ENCODE assay signal across 8 cellular contexts in genomic region chr7:55065079-55065478, GRCh38. TPM values are rescaled to one million over a fixed set of nuclear protein-coding genes. Genes with fewer than 3 reads are reported as not detected.
A peak's percentile ranks its signal among the peaks of the same experiment; 100 is the strongest.
DNase-seq lines count a peak whose midpoint lies in the region; ATAC-seq and TF ChIP-seq lines count a peak whose summit lies in the region.

No MANE protein-coding gene starts in this region.

- H3K4me3 Mint-ChIP-seq in stimulated activated effector memory CD8-positive, alpha-beta T cell treated with anti-CD3 and anti-CD28 coated beads, Interleukin-12 subunit alpha, Interleukin-12 subunit beta, amount 100 ng/mL, for 72 hours: no peak overlapping the region

- H3K36me3 ChIP-seq in SK-N-MC (ENCODE audit: insufficient read depth, low read length): no peaks in the 10 kb centered on the region
- no peaks in the 10 kb centered on the region for H3K36me3 ChIP-seq in left ventricle myocardium inferior
- H3K36me3 ChIP-seq in tibial nerve: no peaks in the 10 kb centered on the region

- H3K4me1 ChIP-seq in left ventricle myocardium inferior (peaks cover 50% of the 10 kb centered on the region), tibial nerve (peaks cover 0 to 78% (median 24%) of the 10 kb centered on the region in 4 donors)

- no peak for TF ChIP-seq POLR2A in tibial nerve (IDR thresholded peaks at IDR 0.05)

- intact Hi-C loops in left ventricle myocardium inferior (cut with micrococcal nuclease): no loop called here

- H3K27me3 ChIP-seq in left ventricle myocardium inferior (ENCODE audit: low read depth) (peaks cover 5% of the 10 kb centered on the region), tibial nerve (no peaks in the 10 kb centered on the region)

- no peak for ATAC-seq in stimulated activated effector memory CD8-positive, alpha-beta T cell treated with anti-CD3 and anti-CD28 coated beads, Interleukin-12 subunit alpha, Interleukin-12 subunit beta, amount 100 ng/mL, for 72 hours

- TF ChIP-seq EP300 in tibial nerve (IDR thresholded peaks at IDR 0.05): peak in 1 of 2 donors; percentile 80

- TF ChIP-seq CTCF in HFF-Myc (IDR thresholded peaks at IDR 0.05; ENCODE audit: low read depth, low read length, missing control alignments) (no peak), left ventricle myocardium inferior (IDR thresholded peaks at IDR 0.05; ENCODE audit: borderline replicate concordance) (no peak), tibial nerve (IDR thresholded peaks at IDR 0.05) (no peak)

- H3K27ac Mint-ChIP-seq in stimulated activated effector memory CD8-positive, alpha-beta T cell treated with anti-CD3 and anti-CD28 coated beads, Interleukin-12 subunit alpha, Interleukin-12 subunit beta, amount 100 ng/mL, for 72 hours: no peak overlapping the region

- H3K36me3 Mint-ChIP-seq in stimulated activated effector memory CD8-positive, alpha-beta T cell treated with anti-CD3 and anti-CD28 coated beads, Interleukin-12 subunit alpha, Interleukin-12 subunit beta, amount 100 ng/mL, for 72 hours: no peaks in the 10 kb centered on the region

- peak overlapping the region; percentile 42; the same call in 1 of the 2 replicates for H3K27ac ChIP-seq in SK-N-MC
- peak overlapping the region; percentile 65 for H3K27ac ChIP-seq in left ventricle myocardium inferior (replicated peaks)
- peak overlapping the region; percentile 46 to 88 (median 71) for H3K27ac ChIP-seq in tibial nerve

- WGBS in tibial nerve, 2 donors: 41 to 52% methylated on average over 4 of the region's 4 CpGs

- peaks cover 5% of the 10 kb centered on the region for H3K4me1 Mint-ChIP-seq in stimulated activated effector memory CD8-positive, alpha-beta T cell treated with anti-CD3 and anti-CD28 coated beads, Interleukin-12 subunit alpha, Interleukin-12 subunit beta, amount 100 ng/mL, for 72 hours

- no peaks in the 10 kb centered on the region for H3K9me3 Mint-ChIP-seq in stimulated activated effector memory CD8-positive, alpha-beta T cell treated with anti-CD3 and anti-CD28 coated beads, Interleukin-12 subunit alpha, Interleukin-12 subunit beta, amount 100 ng/mL, for 72 hours

- peak overlapping the region; percentile 9; the same call in 1 of the 2 replicates for H3K4me3 ChIP-seq in HFF-Myc (replicated peaks; ENCODE audit: low read depth, low read length)
- 0 out of 2 replicates have a peak overlapping the region, but pooled peaks have one; percentile 14 for H3K4me3 ChIP-seq in SK-N-MC
- H3K4me3 ChIP-seq in left ventricle myocardium inferior: no peak overlapping the region
- H3K4me3 ChIP-seq in tibial nerve: no peak overlapping the region

- H3K9me3 ChIP-seq in SK-N-MC (ENCODE audit: low read depth, low read length) (no peaks in the 10 kb centered on the region), left ventricle myocardium inferior (replicated peaks) (no peaks in the 10 kb centered on the region), tibial nerve (no peaks in the 10 kb centered on the region)

- DNase-seq in AG08395 (ENCODE audit: low spot score): peak; percentile 92
- DNase-seq in HFF-Myc (ENCODE audit: extremely low read depth, low read depth): peak; percentile 92
- DNase-seq in SK-N-MC (ENCODE audit: low read depth, low spot score): no peak
- DNase-seq in left ventricle myocardium inferior: no peak
- DNase-seq in tibial nerve (ENCODE audit: low spot score in 2 of 2): no peak
- no peak for DNase-seq in C1 segment of cervical spinal cord (lab: John Stamatoyannopoulos, UW)
- DNase-seq in activated naive CD4-positive, alpha-beta T cell treated with anti-CD3 and anti-CD28 coated beads, Interleukin-2, amount 50 U/mL, for 16 hours: no peak
- DNase-seq in stimulated activated effector memory CD8-positive, alpha-beta T cell treated with anti-CD3 and anti-CD28 coated beads, Interleukin-12 subunit alpha, Interleukin-12 subunit beta, amount 100 ng/mL, for 72 hours (ENCODE audit: low spot score in 2 of 2): no peak

- H3K9ac ChIP-seq in SK-N-MC (ENCODE audit: insufficient read length): no peak overlapping the region

RNA-seq across cellular contexts. Expression of gene EGFR, which starts 46.3 kb away (rescaled TPM):
- total RNA-seq in left ventricle myocardium inferior: 6.1 TPM
- 100 to 1,000 TPM in 3 of 4 donors, 10 to 100 TPM in 1; 72.3 to 136 (median 127) TPM for total RNA-seq in tibial nerve

Comparison
In these comparisons a context has a peak if more than half of its experiments do, and no peak if none do; other contexts are left out.
1. DNase-seq: peak in AG08395 (single experiment) and HFF-Myc (single experiment); none in SK-N-MC (single experiment), left ventricle myocardium inferior (single experiment), tibial nerve (0 of 2), C1 segment of cervical spinal cord (0 of 14), activated naive CD4-positive, alpha-beta T cell treated with anti-CD3 and anti-CD28 coated beads, Interleukin-2, amount 50 U/mL, for 16 hours (single experiment) and stimulated activated effector memory CD8-positive, alpha-beta T cell treated with anti-CD3 and anti-CD28 coated beads, Interleukin-12 subunit alpha, Interleukin-12 subunit beta, amount 100 ng/mL, for 72 hours (0 of 2).
2. H3K4me3 ChIP-seq: peak in HFF-Myc (single experiment) and SK-N-MC (single experiment); none in left ventricle myocardium inferior (single experiment) and tibial nerve (0 of 4).
3. RNA of gene EGFR, which starts 46.3 kb away (total RNA-seq): 72.3 to 136 TPM in tibial nerve; 6.1 TPM in left ventricle myocardium inferior (single experiment); every median in the first group is over 10 times any median in the second.
4. Peak in every context shown above with its lines, with median percentiles within 50 percentile points of each other: H3K27ac ChIP-seq.